15 cellular contexts compared by ENCODE assay signal in genomic region chr3:106048946-106049481, GRCh38.
DNase-seq lines count a peak whose midpoint lies in the region; ATAC-seq and TF ChIP-seq lines count a peak whose summit lies in the region.
"Had no signal": no experiment of that assay in that cellular context is flagged by ENCODE, and none has a peak within 500 bp of the region (broad histone marks: within the 10 kb centered on the region; RNA-seq: fewer than 3 reads in every experiment).

No MANE protein-coding gene starts in this region.

- no peaks in the 10 kb centered on the region for H3K36me3 ChIP-seq in Peyer's patch
- H3K36me3 ChIP-seq: MG63 had no signal

- no peak for ATAC-seq in natural killer cell treated with Interleukin-12 subunit alpha and Interleukin-12 subunit beta and Interleukin-15 and Interleukin-18, amount 100 ng/mL, for 72 hours
- ATAC-seq in natural killer cell = no peak
- ATAC-seq: CD8-positive, alpha-beta T cell; K562 had no signal

- no peak for TF ChIP-seq POLR2A in Peyer's patch (IDR thresholded peaks at IDR 0.05)

- H3K27me3 ChIP-seq in Peyer's patch = no peaks in the 10 kb centered on the region
- H3K27me3 ChIP-seq: MG63 had no signal

- no peaks in the 10 kb centered on the region for H3K9me3 ChIP-seq in Peyer's patch
- H3K9me3 ChIP-seq: MG63 had no signal

- TF ChIP-seq CTCF in natural killer cell (IDR thresholded peaks at IDR 0.05) (no peak), epithelial cell of esophagus (IDR thresholded peaks at IDR 0.05; ENCODE audit: insufficient read depth, low read depth, low read length, missing control alignments) (no peak), Peyer's patch (IDR thresholded peaks at IDR 0.05) (no peak)

- no peaks in the 10 kb centered on the region for H3K4me1 ChIP-seq in Peyer's patch

- H3K27ac Mint-ChIP-seq in natural killer cell treated with Interleukin-12 subunit alpha and Interleukin-12 subunit beta and Interleukin-15 and Interleukin-18, amount 100 ng/mL, for 72 hours = no peak overlapping the region
- no peak overlapping the region for H3K27ac Mint-ChIP-seq in natural killer cell
- H3K27ac Mint-ChIP-seq: CD8-positive, alpha-beta T cell had no signal

- H3K27me3 Mint-ChIP-seq in natural killer cell treated with Interleukin-12 subunit alpha and Interleukin-12 subunit beta and Interleukin-15 and Interleukin-18, amount 100 ng/mL, for 72 hours = no peaks in the 10 kb centered on the region
- H3K27me3 Mint-ChIP-seq in natural killer cell (ENCODE audit: low read depth in 2 of 2) = no peaks in the 10 kb centered on the region

- peaks cover 0 to 6% of the 10 kb centered on the region in 2 donors for H3K4me1 Mint-ChIP-seq in natural killer cell treated with Interleukin-12 subunit alpha and Interleukin-12 subunit beta and Interleukin-15 and Interleukin-18, amount 100 ng/mL, for 72 hours (ENCODE audit: low read depth in 2 of 2)
- H3K4me1 Mint-ChIP-seq in natural killer cell = no peaks in the 10 kb centered on the region

- H3K36me3 Mint-ChIP-seq in natural killer cell treated with Interleukin-12 subunit alpha and Interleukin-12 subunit beta and Interleukin-15 and Interleukin-18, amount 100 ng/mL, for 72 hours = no peaks in the 10 kb centered on the region
- no peaks in the 10 kb centered on the region for H3K36me3 Mint-ChIP-seq in natural killer cell
- H3K36me3 Mint-ChIP-seq: CD8-positive, alpha-beta T cell had no signal

- H3K9me3 Mint-ChIP-seq in natural killer cell treated with Interleukin-12 subunit alpha and Interleukin-12 subunit beta and Interleukin-15 and Interleukin-18, amount 100 ng/mL, for 72 hours = peaks cover 4% of the 10 kb centered on the region
- H3K9me3 Mint-ChIP-seq in natural killer cell = no peaks in the 10 kb centered on the region

- no peak for DNase-seq in natural killer cell treated with Interleukin-12 subunit alpha and Interleukin-12 subunit beta and Interleukin-15 and Interleukin-18, amount 100 ng/mL, for 72 hours (ENCODE audit: low spot score)
- DNase-seq in natural killer cell (no peak), M059J (ENCODE audit: low read depth) (peak; percentile 15), epithelial cell of esophagus (ENCODE audit: low read depth) (peak; percentile 50), Peyer's patch (no peak), HK-2 (ENCODE audit: unreplicated experiment) (no peak)
- no peak for DNase-seq in activated naive CD4-positive, alpha-beta T cell treated with anti-CD3 and anti-CD28 coated beads, Interleukin-2, amount 50 U/mL, for 16 hours
- DNase-seq: CD8-positive, alpha-beta T cell; DND-41; GM23248; MG63; NCI-H1092 treated with DMSO at 0.1 percent for 48 hours; NCI-H187; SHP77 treated with DMSO at 0.1 percent for 48 hours had no signal

- H3K4me3 ChIP-seq in epithelial cell of esophagus (ENCODE audit: low read length) (no peak overlapping the region), Peyer's patch (no peak overlapping the region)
- H3K4me3 ChIP-seq: GM23248, K562, MG63 had no signal

- intact Hi-C loops in natural killer cell (cut with micrococcal nuclease) = no loop called here

- H3K4me3 Mint-ChIP-seq in natural killer cell treated with Interleukin-12 subunit alpha and Interleukin-12 subunit beta and Interleukin-15 and Interleukin-18, amount 100 ng/mL, for 72 hours = peak overlapping the region; percentile 15
- H3K4me3 Mint-ChIP-seq in natural killer cell = no peak overlapping the region
- H3K4me3 Mint-ChIP-seq: CD8-positive, alpha-beta T cell had no signal

- no peak overlapping the region for H3K27ac ChIP-seq in Peyer's patch
- H3K27ac ChIP-seq: GM23248 had no signal

Comparison
In these comparisons a context has a peak if more than half of its experiments do, and no peak if none do; other contexts are left out.
1. DNase-seq: peak in M059J (single experiment) and epithelial cell of esophagus (single experiment); none in natural killer cell treated with Interleukin-12 subunit alpha and Interleukin-12 subunit beta and Interleukin-15 and Interleukin-18, amount 100 ng/mL, for 72 hours (single experiment), natural killer cell (single experiment), Peyer's patch (0 of 3), activated naive CD4-positive, alpha-beta T cell treated with anti-CD3 and anti-CD28 coated beads, Interleukin-2, amount 50 U/mL, for 16 hours (single experiment) and HK-2 (single experiment).